ENCODE assay signal across 1 cellular context in the genomic region with DNA sequence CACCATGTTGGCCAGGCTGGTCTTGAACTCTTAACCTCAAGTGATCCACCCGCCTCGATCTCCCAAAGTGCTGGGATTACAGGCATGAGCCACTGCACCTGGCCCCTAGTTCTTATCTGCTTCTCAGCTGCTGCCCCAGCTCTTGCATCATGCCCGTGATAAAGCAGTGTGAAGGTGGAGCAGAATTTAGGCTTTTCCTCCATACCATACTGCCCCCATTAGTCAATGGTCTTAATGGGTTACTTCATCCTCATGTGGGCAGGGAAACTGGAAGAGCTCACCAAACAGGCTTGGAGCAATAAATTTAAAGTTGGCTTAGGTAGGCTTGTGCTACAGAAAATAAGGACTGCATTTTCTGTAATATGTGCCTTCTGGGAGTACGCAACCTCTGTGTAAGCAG.
TF ChIP-seq lines count a peak whose summit lies in the region.

No MANE protein-coding gene starts in this region.

TF ChIP-seq in WTC11, 78 proteins besides CTCF, POLR2A, EP300 and RAD21 (continued from another document):
- TF ChIP-seq, protein P1, sequence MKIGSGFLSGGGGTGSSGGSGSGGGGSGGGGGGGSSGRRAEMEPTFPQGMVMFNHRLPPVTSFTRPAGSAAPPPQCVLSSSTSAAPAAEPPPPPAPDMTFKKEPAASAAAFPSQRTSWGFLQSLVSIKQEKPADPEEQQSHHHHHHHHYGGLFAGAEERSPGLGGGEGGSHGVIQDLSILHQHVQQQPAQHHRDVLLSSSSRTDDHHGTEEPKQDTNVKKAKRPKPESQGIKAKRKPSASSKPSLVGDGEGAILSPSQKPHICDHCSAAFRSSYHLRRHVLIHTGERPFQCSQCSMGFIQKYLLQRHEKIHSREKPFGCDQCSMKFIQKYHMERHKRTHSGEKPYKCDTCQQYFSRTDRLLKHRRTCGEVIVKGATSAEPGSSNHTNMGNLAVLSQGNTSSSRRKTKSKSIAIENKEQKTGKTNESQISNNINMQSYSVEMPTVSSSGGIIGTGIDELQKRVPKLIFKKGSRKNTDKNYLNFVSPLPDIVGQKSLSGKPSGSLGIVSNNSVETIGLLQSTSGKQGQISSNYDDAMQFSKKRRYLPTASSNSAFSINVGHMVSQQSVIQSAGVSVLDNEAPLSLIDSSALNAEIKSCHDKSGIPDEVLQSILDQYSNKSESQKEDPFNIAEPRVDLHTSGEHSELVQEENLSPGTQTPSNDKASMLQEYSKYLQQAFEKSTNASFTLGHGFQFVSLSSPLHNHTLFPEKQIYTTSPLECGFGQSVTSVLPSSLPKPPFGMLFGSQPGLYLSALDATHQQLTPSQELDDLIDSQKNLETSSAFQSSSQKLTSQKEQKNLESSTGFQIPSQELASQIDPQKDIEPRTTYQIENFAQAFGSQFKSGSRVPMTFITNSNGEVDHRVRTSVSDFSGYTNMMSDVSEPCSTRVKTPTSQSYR (CRISPR knock-in tag; IDR thresholded peaks at IDR 0.05) = no peak
- TF ChIP-seq, protein P2, sequence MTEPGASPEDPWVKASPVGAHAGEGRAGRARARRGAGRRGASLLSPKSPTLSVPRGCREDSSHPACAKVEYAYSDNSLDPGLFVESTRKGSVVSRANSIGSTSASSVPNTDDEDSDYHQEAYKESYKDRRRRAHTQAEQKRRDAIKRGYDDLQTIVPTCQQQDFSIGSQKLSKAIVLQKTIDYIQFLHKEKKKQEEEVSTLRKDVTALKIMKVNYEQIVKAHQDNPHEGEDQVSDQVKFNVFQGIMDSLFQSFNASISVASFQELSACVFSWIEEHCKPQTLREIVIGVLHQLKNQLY (CRISPR knock-in tag; IDR thresholded peaks at IDR 0.05) = no peak
- TF ChIP-seq GRHL2 (CRISPR knock-in tag; IDR thresholded peaks at IDR 0.05; ENCODE audit: insufficient replicate concordance, severe bottlenecking) = no peak
- no peak for TF ChIP-seq HMGA2 (CRISPR knock-in tag; IDR thresholded peaks at IDR 0.05)
- TF ChIP-seq, protein P3, sequence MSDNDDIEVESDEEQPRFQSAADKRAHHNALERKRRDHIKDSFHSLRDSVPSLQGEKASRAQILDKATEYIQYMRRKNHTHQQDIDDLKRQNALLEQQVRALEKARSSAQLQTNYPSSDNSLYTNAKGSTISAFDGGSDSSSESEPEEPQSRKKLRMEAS (CRISPR knock-in tag; IDR thresholded peaks at IDR 0.05) = no peak
- TF ChIP-seq, protein P4, sequence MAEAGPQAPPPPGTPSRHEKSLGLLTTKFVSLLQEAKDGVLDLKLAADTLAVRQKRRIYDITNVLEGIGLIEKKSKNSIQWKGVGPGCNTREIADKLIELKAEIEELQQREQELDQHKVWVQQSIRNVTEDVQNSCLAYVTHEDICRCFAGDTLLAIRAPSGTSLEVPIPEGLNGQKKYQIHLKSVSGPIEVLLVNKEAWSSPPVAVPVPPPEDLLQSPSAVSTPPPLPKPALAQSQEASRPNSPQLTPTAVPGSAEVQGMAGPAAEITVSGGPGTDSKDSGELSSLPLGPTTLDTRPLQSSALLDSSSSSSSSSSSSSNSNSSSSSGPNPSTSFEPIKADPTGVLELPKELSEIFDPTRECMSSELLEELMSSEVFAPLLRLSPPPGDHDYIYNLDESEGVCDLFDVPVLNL (CRISPR knock-in tag; IDR thresholded peaks at IDR 0.05; ENCODE audit: borderline replicate concordance, low read depth) = no peak
- TF ChIP-seq FOXJ3 (CRISPR knock-in tag; IDR thresholded peaks at IDR 0.05; ENCODE audit: borderline replicate concordance) = no peak
- TF ChIP-seq SP1 (CRISPR knock-in tag; conservative IDR thresholded peaks at IDR 0.05) = no peak
- TF ChIP-seq, protein P5, sequence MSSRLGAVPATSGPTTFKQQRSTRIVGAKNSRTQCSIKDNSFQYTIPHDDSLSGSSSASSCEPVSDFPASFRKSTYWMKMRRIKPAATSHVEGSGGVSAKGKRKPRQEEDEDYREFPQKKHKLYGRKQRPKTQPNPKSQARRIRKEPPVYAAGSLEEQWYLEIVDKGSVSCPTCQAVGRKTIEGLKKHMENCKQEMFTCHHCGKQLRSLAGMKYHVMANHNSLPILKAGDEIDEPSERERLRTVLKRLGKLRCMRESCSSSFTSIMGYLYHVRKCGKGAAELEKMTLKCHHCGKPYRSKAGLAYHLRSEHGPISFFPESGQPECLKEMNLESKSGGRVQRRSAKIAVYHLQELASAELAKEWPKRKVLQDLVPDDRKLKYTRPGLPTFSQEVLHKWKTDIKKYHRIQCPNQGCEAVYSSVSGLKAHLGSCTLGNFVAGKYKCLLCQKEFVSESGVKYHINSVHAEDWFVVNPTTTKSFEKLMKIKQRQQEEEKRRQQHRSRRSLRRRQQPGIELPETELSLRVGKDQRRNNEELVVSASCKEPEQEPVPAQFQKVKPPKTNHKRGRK (CRISPR knock-in tag; IDR thresholded peaks at IDR 0.05; ENCODE audit: borderline replicate concordance) = no peak
- TF ChIP-seq ZNF423 (CRISPR knock-in tag; IDR thresholded peaks at IDR 0.05) = no peak
- TF ChIP-seq, protein P6, sequence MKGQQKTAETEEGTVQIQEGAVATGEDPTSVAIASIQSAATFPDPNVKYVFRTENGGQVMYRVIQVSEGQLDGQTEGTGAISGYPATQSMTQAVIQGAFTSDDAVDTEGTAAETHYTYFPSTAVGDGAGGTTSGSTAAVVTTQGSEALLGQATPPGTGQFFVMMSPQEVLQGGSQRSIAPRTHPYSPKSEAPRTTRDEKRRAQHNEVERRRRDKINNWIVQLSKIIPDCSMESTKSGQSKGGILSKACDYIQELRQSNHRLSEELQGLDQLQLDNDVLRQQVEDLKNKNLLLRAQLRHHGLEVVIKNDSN (CRISPR knock-in tag; IDR thresholded peaks at IDR 0.05) = no peak
TF ChIP-seq in WTC11: peak in this region for 0.
